ENCODE assay signal across 16 cellular contexts in genomic region chr9:96187108-96187695, GRCh38.
DNase-seq lines count a peak whose midpoint lies in the region; ATAC-seq, FAIRE-seq and TF ChIP-seq lines count a peak whose summit lies in the region.
"Had no signal": no experiment of that assay in that cellular context is flagged by ENCODE, and none has a peak within 500 bp of the region (broad histone marks: within the 10 kb centered on the region; RNA-seq: fewer than 3 reads in every experiment).

No MANE protein-coding gene starts in this region.

- POLR2A ChIA-PET in GM10248 (lab: Yijun Ruan, JAX): no interaction called here
- POLR2A ChIA-PET in PC-3 (lab: Charles Lee; ENCODE audit: unreplicated experiment): no interaction called here

- 91% methylated on average over 12 of the region's 12 CpGs for WGBS in thyroid gland, 2 donors

- H3K9me3 ChIP-seq in mucosa of rectum (ENCODE audit: control insufficient read depth in 2 of 2, low read length in 2 of 2) (peaks cover 4% of the 10 kb centered on the region in 2 donors), thyroid gland (no peaks in the 10 kb centered on the region), PC-3 (ENCODE audit: low read length) (no peaks in the 10 kb centered on the region)

- no peak for TF ChIP-seq POLR2A in thyroid gland (IDR thresholded peaks at IDR 0.05)

- BruUV-seq in PC-3 (replicated peaks; lab: Mats Ljungman, UMichigan): no TSS peak

- peak; percentile 93 for FAIRE-seq in endometrium (lab: Jason Lieb, UNC)
- FAIRE-seq: GM12891 had no signal

- CTCF ChIA-PET in GM10248 (lab: Yijun Ruan, JAX): no interaction called here
- CTCF ChIA-PET in PC-3 (lab: Charles Lee): no interaction called here

- no peaks in the 10 kb centered on the region for H3K27me3 ChIP-seq in mucosa of rectum (ENCODE audit: control insufficient read depth in 2 of 2, insufficient read depth in 2 of 2, low read length in 2 of 2)
- no peaks in the 10 kb centered on the region for H3K27me3 ChIP-seq in thyroid gland
- H3K27me3 ChIP-seq in PC-3 (ENCODE audit: low read length): no peaks in the 10 kb centered on the region
- H3K27me3 ChIP-seq: BLaER1 treated with 17β-estradiol and CSF1 and Interleukin-3, amounts not matched to agents 10 nM and 100 nM had no signal

- H4K20me1 ChIP-seq in PC-3 (ENCODE audit: low read length): no peaks in the 10 kb centered on the region
- H4K20me1 ChIP-seq: BLaER1 treated with 17β-estradiol and CSF1 and Interleukin-3, amounts not matched to agents 10 nM and 100 nM had no signal

- H3K9ac ChIP-seq in mucosa of rectum (ENCODE audit: low read depth in 1 of 2, low read length in 2 of 2) (peak overlapping the region; percentile 46 to 61), PC-3 (ENCODE audit: low read length) (no peak overlapping the region)
- H3K9ac ChIP-seq: BLaER1 treated with 17β-estradiol and CSF1 and Interleukin-3, amounts not matched to agents 10 nM and 100 nM; parathyroid adenoma had no signal

- ATAC-seq in PC-3: no peak
- ATAC-seq in HG02973 (IDR thresholded peaks at IDR 0.05; ENCODE audit: unreplicated experiment): no peak
- ATAC-seq: activated T-helper 17 cell treated with anti-CD3 and anti-CD28 coated beads, Interleukin-2, amount 50 U/mL, for 72 hours had no signal

- H3K27ac ChIP-seq in mucosa of rectum (ENCODE audit: low read depth in 2 of 2, low read length in 2 of 2) (peak overlapping the region; percentile 86 to 92), thyroid gland (peak overlapping the region; percentile 60 to 80 (median 77)), PC-3 (ENCODE audit: low read length) (no peak overlapping the region)
- H3K27ac ChIP-seq: BLaER1 treated with 17β-estradiol and CSF1 and Interleukin-3, amounts not matched to agents 10 nM and 100 nM; parathyroid adenoma; tibial artery had no signal

- H3K4me3 ChIP-seq in mucosa of rectum (ENCODE audit: low read length in 2 of 2) (peak overlapping the region in 1 of 2 donors; percentile 34), thyroid gland (replicated peaks in 1 of 3) (no peak overlapping the region), PC-3 (ENCODE audit: low read length) (no peak overlapping the region)
- H3K4me3 ChIP-seq: BLaER1 treated with 17β-estradiol and CSF1 and Interleukin-3, amounts not matched to agents 10 nM and 100 nM had no signal

- H3K4me1 ChIP-seq in mucosa of rectum (ENCODE audit: control insufficient read depth in 2 of 2, insufficient read depth in 2 of 2, low read length in 2 of 2) (peaks cover 6 to 12% of the 10 kb centered on the region in 2 donors), thyroid gland (peaks cover 23 to 40% of the 10 kb centered on the region in 2 donors), PC-3 (ENCODE audit: insufficient read depth, low read length) (no peaks in the 10 kb centered on the region)
- H3K4me1 ChIP-seq: parathyroid adenoma had no signal

- no peaks in the 10 kb centered on the region for H3K79me2 ChIP-seq in PC-3 (ENCODE audit: low read length)
- H3K79me2 ChIP-seq: parathyroid adenoma had no signal

- no peaks in the 10 kb centered on the region for H3K36me3 ChIP-seq in mucosa of rectum (ENCODE audit: control insufficient read depth in 2 of 2, insufficient read depth in 2 of 2, low read length in 2 of 2)
- H3K36me3 ChIP-seq in thyroid gland: no peaks in the 10 kb centered on the region
- H3K36me3 ChIP-seq in PC-3 (ENCODE audit: low read depth, low read length): no peaks in the 10 kb centered on the region
- H3K36me3 ChIP-seq: tibial artery had no signal

- H3K9me2 ChIP-seq in PC-3 (replicated peaks; ENCODE audit: low read length): no peaks in the 10 kb centered on the region

- H3F3A ChIP-seq in PC-3 (ENCODE audit: low read length, unreplicated experiment): no peaks in the 10 kb centered on the region

- intact Hi-C loops in thyroid gland (cut with DNase I): no loop called here
- intact Hi-C loops in PC-3 (cut with micrococcal nuclease): no loop called here

- TF ChIP-seq CTCF in thyroid gland (IDR thresholded peaks at IDR 0.05): no peak
- no peak for TF ChIP-seq CTCF in GM10248 (IDR thresholded peaks at IDR 0.05; ENCODE audit: control extremely low read depth, extremely low read depth, low read depth, missing control alignments)
- TF ChIP-seq CTCF in PC-3 (conservative IDR thresholded peaks at IDR 0.05; ENCODE audit: low read depth, low read length): no peak

- no peak overlapping the region for H2AFZ ChIP-seq in PC-3 (ENCODE audit: low read length)

- DNase-seq in NCI-H69 (lab: John Stamatoyannopoulos, UW) (peak; percentile 13), thyroid gland (no peak), GM10248 (ENCODE audit: extremely low spot score) (no peak), hepatic stellate cell (ENCODE audit: low spot score) (no peak), PC-3 (no peak)
- DNase-seq: activated CD4-positive, alpha-beta T cell treated with anti-CD3 and anti-CD28 coated beads, Interleukin-2, amount 50 U/mL, for 48 hours; NCI-H2107; NK-92 treated with Interleukin-12 subunit alpha and Interleukin-12 subunit beta, amount 100 ng/mL, for 24 hours; tibial artery had no signal

- no peak overlapping the region for H3K4me2 ChIP-seq in PC-3 (ENCODE audit: low read length)
- H3K4me2 ChIP-seq: BLaER1 treated with 17β-estradiol and CSF1 and Interleukin-3, amounts not matched to agents 10 nM and 100 nM had no signal
